21 cellular contexts compared by ENCODE assay signal in the genomic region with DNA sequence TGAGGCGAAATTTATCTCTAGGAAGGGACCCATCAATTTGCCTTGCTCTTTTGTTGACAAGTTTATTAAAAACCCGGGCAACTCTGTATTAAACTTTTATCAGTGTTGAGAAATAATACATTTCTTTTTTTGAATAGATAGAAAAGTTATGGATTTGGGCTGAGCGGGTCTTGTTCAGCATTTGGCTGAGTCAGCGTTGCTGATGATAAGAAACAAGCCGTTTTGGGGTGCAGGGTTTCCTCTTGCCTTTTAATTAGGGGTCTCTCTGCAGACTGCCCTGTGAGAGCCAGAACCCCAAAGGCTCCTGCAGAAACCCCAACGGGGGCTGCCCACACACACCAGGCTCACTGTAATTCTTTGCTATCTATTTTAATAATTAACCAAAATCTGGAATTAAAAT.
"Had no signal": no experiment of that assay in that cellular context is flagged by ENCODE, and none has a peak within 500 bp of the region (broad histone marks: within the 10 kb centered on the region; RNA-seq: fewer than 3 reads in every experiment).

No MANE protein-coding gene starts in this region.

- ATAC-seq: effector memory CD8-positive, alpha-beta T cell; gastroesophageal sphincter; mucosa of descending colon; natural killer cell treated with Interleukin-12 subunit alpha and Interleukin-12 subunit beta and Interleukin-15 and Interleukin-18, amount 100 ng/mL, for 72 hours; sciatic nerve had no signal

- H3K27me3 ChIP-seq: neural progenitor cell, ovary had no signal

- H3K4me2 ChIP-seq: neural progenitor cell had no signal

- H3K36me3 ChIP-seq: gastroesophageal sphincter, neural progenitor cell, ovary, stomach, thoracic aorta, transverse colon had no signal

- H2AFZ ChIP-seq: neural progenitor cell had no signal

- H3K27ac ChIP-seq: epithelial cell of prostate, neural progenitor cell, ovary, stomach, thoracic aorta, transverse colon had no signal

- H3K4me3 ChIP-seq: esophagus muscularis mucosa, gastroesophageal sphincter, mucosa of descending colon, neural progenitor cell, ovary, stomach, thoracic aorta, transverse colon had no signal

- FAIRE-seq: colon, small intestine had no signal

- H3K9me3 ChIP-seq: esophagus muscularis mucosa, gastroesophageal sphincter, mucosa of descending colon, ovary, stomach, thoracic aorta, transverse colon had no signal

- DNase-seq: cerebellar nuclear complex; effector memory CD8-positive, alpha-beta T cell; hippocampal formation; mammary epithelial cell; mucosa of descending colon; nucleus accumbens; ovary; small intestine; stimulated activated CD4-positive, alpha-beta T cell treated with anti-CD3 and anti-CD28 coated beads, Interleukin-12 subunit alpha, Interleukin-12 subunit beta, amount 100 ng/mL, for 4 hours; stimulated activated naive CD4-positive, alpha-beta T cell; stomach; substantia nigra; transverse colon had no signal

- H3K9ac ChIP-seq: neural progenitor cell had no signal
